Comparison of ENCODE assay signal across 20 cellular contexts in genomic region chr15:51356147-51356546, GRCh38. TPM values are rescaled to one million over a fixed set of nuclear protein-coding genes. Genes with fewer than 3 reads are reported as not detected.
DNase-seq lines count a peak whose midpoint lies in the region; ATAC-seq and TF ChIP-seq lines count a peak whose summit lies in the region.
"Had no signal": no experiment of that assay in that cellular context is flagged by ENCODE, and none has a peak within 500 bp of the region (broad histone marks: within the 10 kb centered on the region; RNA-seq: fewer than 3 reads in every experiment).

No MANE protein-coding gene starts in this region.

- H3K9me2 ChIP-seq in Loucy (replicated peaks; ENCODE audit: low read depth, low read length): no peaks in the 10 kb centered on the region

- no peak for TF ChIP-seq CTCF in DND-41 (IDR thresholded peaks at IDR 0.05; ENCODE audit: borderline replicate concordance, extremely low read depth, low read length, poor library complexity, severe bottlenecking)
- TF ChIP-seq CTCF in Loucy (conservative IDR thresholded peaks at IDR 0.05; ENCODE audit: low read length): no peak
- no peak for TF ChIP-seq CTCF in colonic mucosa (IDR thresholded peaks at IDR 0.05)

- H3K79me2 ChIP-seq in DND-41 (ENCODE audit: insufficient read depth, low read length) (no peaks in the 10 kb centered on the region), Loucy (ENCODE audit: insufficient read depth, low read length) (no peaks in the 10 kb centered on the region)

- H3F3A ChIP-seq in Loucy (ENCODE audit: low read depth): no peaks in the 10 kb centered on the region

- H3K4me3 ChIP-seq in DND-41 (ENCODE audit: low read depth in 1 of 2, low read length in 2 of 2) (no peak overlapping the region), Loucy (ENCODE audit: low read length, poor library complexity, severe bottlenecking) (no peak overlapping the region), colonic mucosa (no peak overlapping the region)
- H3K4me3 ChIP-seq: BLaER1 treated with 17β-estradiol and CSF1 and Interleukin-3, amounts not matched to agents 10 nM and 100 nM; GM12878 had no signal

- DNase-seq in DND-41 (no peak), colonic mucosa (no peak)
- DNase-seq in activated CD4-positive, alpha-beta T cell treated with anti-CD3 and anti-CD28 coated beads for 48 hours: no peak
- DNase-seq: 8988T; AML-193; Caco-2; Calu3; CD4-positive, alpha-beta T cell; CD8-positive, alpha-beta T cell; DMS79 treated with DMSO at 0.1 percent for 48 hours; EL; GDM1 had no signal

- H2AFZ ChIP-seq in DND-41 (ENCODE audit: low read depth, low read length) (peak overlapping the region; percentile 48; the same call in 1 of the 2 replicates), Loucy (ENCODE audit: low read length) (peak overlapping the region; percentile 93; the same call in 1 of the 2 replicates)

- H3K4me2 ChIP-seq in DND-41 (ENCODE audit: insufficient read depth, low read length) (no peak overlapping the region), Loucy (ENCODE audit: low read depth, low read length, poor library complexity, severe bottlenecking) (no peak overlapping the region)

- H3K4me1 ChIP-seq in DND-41 (ENCODE audit: insufficient read depth, low read length): peaks cover 9% of the 10 kb centered on the region
- H3K4me1 ChIP-seq in Loucy (ENCODE audit: insufficient read depth, low read length, poor library complexity, severe bottlenecking): no peaks in the 10 kb centered on the region
- H3K4me1 ChIP-seq in colonic mucosa: no peaks in the 10 kb centered on the region

- H3K9ac ChIP-seq in DND-41 (ENCODE audit: low read depth, low read length) (no peak overlapping the region), Loucy (ENCODE audit: low read depth, low read length, poor library complexity, severe bottlenecking) (no peak overlapping the region), colonic mucosa (ENCODE audit: low read depth in 2 of 2, low read length in 2 of 2) (no peak overlapping the region)
- H3K9ac ChIP-seq: BLaER1 treated with 17β-estradiol and CSF1 and Interleukin-3, amounts not matched to agents 10 nM and 100 nM had no signal

- H3K27ac ChIP-seq in DND-41 (ENCODE audit: low read length): no peak overlapping the region
- no peak overlapping the region for H3K27ac ChIP-seq in colonic mucosa
- H3K27ac ChIP-seq: BLaER1 treated with 17β-estradiol and CSF1 and Interleukin-3, amounts not matched to agents 10 nM and 100 nM; C4-2B had no signal

- H3K27me3 ChIP-seq in DND-41 (ENCODE audit: insufficient read depth, low read length, poor library complexity) (no peaks in the 10 kb centered on the region), Loucy (ENCODE audit: insufficient read depth, low read length, poor library complexity, severe bottlenecking) (no peaks in the 10 kb centered on the region), colonic mucosa (no peaks in the 10 kb centered on the region)
- H3K27me3 ChIP-seq: BLaER1 treated with 17β-estradiol and CSF1 and Interleukin-3, amounts not matched to agents 10 nM and 100 nM had no signal

- no peak for ATAC-seq in DND-41 (ENCODE audit: insufficient read depth, low read depth)
- ATAC-seq in HG03045 (IDR thresholded peaks at IDR 0.05; ENCODE audit: unreplicated experiment): no peak
- ATAC-seq: CD8-positive, alpha-beta T cell; GM12878 had no signal

- H3K36me3 ChIP-seq in DND-41 (ENCODE audit: insufficient read depth, low read length) (no peaks in the 10 kb centered on the region), Loucy (ENCODE audit: insufficient read depth, low read length) (no peaks in the 10 kb centered on the region), colonic mucosa (no peaks in the 10 kb centered on the region)
- H3K36me3 ChIP-seq: BLaER1 treated with 17β-estradiol and CSF1 and Interleukin-3, amounts not matched to agents 10 nM and 100 nM had no signal

- H4K20me1 ChIP-seq in DND-41 (ENCODE audit: insufficient read depth, low read length) (no peaks in the 10 kb centered on the region), Loucy (ENCODE audit: insufficient read depth, low read length, poor library complexity, severe bottlenecking) (no peaks in the 10 kb centered on the region)
- H4K20me1 ChIP-seq: BLaER1 treated with 17β-estradiol and CSF1 and Interleukin-3, amounts not matched to agents 10 nM and 100 nM had no signal

- H3K9me3 ChIP-seq in DND-41 (ENCODE audit: insufficient read depth, low read length, severe bottlenecking): no peaks in the 10 kb centered on the region
- no peaks in the 10 kb centered on the region for H3K9me3 ChIP-seq in Loucy (ENCODE audit: insufficient read depth, low read depth, low read length)
- H3K9me3 ChIP-seq in colonic mucosa: no peaks in the 10 kb centered on the region
- H3K9me3 ChIP-seq: Caco-2 had no signal

- intact Hi-C loops in colonic mucosa (cut with DNase I): no loop called here

RNA-seq across cellular contexts. Expression of gene GLDN, which starts 14.7 kb away (rescaled TPM):
- total RNA-seq in colonic mucosa: 1 to 10 TPM; 3.7 to 8.6 TPM
- total RNA-seq: A673; B cell; Calu3; CD4-positive, alpha-beta T cell; CD8-positive, alpha-beta T cell; G401 had no signal

RNA-seq across cellular contexts. Expression of gene CYP19A1, which starts 17.8 kb away (rescaled TPM):
- total RNA-seq in colonic mucosa: not detected
- total RNA-seq: B cell; Calu3; CD4-positive, alpha-beta T cell; CD8-positive, alpha-beta T cell; G401 had no signal
